Comparison of ENCODE assay signal across 1 cellular context in the genomic region with DNA sequence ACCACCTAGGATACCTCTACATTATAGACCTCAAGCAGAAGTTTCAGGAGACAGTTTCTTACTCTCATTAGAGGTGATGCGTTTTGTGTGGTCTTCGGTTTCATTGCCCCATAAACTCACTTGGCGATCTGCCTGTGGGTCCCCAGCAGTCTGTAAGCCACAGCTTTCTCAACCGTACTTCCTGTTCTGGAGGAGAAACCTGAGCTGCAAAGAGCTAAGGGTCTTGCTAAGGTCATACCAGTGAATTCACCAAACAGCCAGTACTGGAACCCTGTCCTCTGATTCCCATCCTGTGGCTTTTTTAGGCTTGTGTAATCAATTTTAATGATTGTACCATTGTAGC.
TF ChIP-seq lines count a peak whose summit lies in the region.

No MANE protein-coding gene starts in this region.

TF ChIP-seq in K562, 482 proteins besides CTCF, POLR2A, EP300 and RAD21 (continued from another document):
- peak; percentile 68 for TF ChIP-seq CEBPB (tag; IDR thresholded peaks at IDR 0.05)
- TF ChIP-seq ZHX1 (conservative IDR thresholded peaks at IDR 0.05; ENCODE audit: low read length), result no peak
- TF ChIP-seq ZNF3 (CRISPR knock-in tag; IDR thresholded peaks at IDR 0.05), result no peak
- TF ChIP-seq ELF2 (CRISPR knock-in tag; IDR thresholded peaks at IDR 0.05), result peak; percentile 50; the same call in 1 of the 2 replicates
- peak; percentile 81 for TF ChIP-seq ESRRA (IDR thresholded peaks at IDR 0.05; ENCODE audit: borderline replicate concordance, low read depth)
- peak; percentile 94 for TF ChIP-seq GATA2 (CRISPR knock-in tag; IDR thresholded peaks at IDR 0.05)
- 0 out of 2 replicates have a peak, but pooled peaks have one; percentile 16 for TF ChIP-seq JUND (IDR thresholded peaks at IDR 0.05; ENCODE audit: borderline replicate concordance, low read depth, low read length)
- TF ChIP-seq JUND (tag; IDR thresholded peaks at IDR 0.05; ENCODE audit: borderline replicate concordance, low read depth, low read length), result no peak
- peak; percentile 63 for TF ChIP-seq DPF2 (IDR thresholded peaks at IDR 0.05)
- peak; percentile 85; the same call in 1 of the 2 replicates for TF ChIP-seq RNF2 (IDR thresholded peaks at IDR 0.05)
- TF ChIP-seq, protein P1, sequence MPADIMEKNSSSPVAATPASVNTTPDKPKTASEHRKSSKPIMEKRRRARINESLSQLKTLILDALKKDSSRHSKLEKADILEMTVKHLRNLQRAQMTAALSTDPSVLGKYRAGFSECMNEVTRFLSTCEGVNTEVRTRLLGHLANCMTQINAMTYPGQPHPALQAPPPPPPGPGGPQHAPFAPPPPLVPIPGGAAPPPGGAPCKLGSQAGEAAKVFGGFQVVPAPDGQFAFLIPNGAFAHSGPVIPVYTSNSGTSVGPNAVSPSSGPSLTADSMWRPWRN (IDR thresholded peaks at IDR 0.05; ENCODE audit: low read depth), result 0 out of 2 replicates have a peak, but pooled peaks have one; percentile 13
- no peak for TF ChIP-seq RHOXF2B (CRISPR knock-in tag; conservative IDR thresholded peaks at IDR 0.05)
- TF ChIP-seq KDM5B (IDR thresholded peaks at IDR 0.05; ENCODE audit: insufficient replicate concordance, low read depth, low read length), result peak; percentile 30
- TF ChIP-seq NFIC (IDR thresholded peaks at IDR 0.05), result peak; percentile 93
- TF ChIP-seq CREM (IDR thresholded peaks at IDR 0.05; ENCODE audit: low read depth), result 0 out of 2 replicates have a peak, but pooled peaks have one; percentile 37
- TF ChIP-seq NR2C2 (CRISPR knock-in tag; IDR thresholded peaks at IDR 0.05), result no peak
- TF ChIP-seq NR2C2 (tag; IDR thresholded peaks at IDR 0.05), result peak; percentile 62
- TF ChIP-seq NFIX (CRISPR knock-in tag; IDR thresholded peaks at IDR 0.05; ENCODE audit: low read depth), result 0 out of 2 replicates have a peak, but pooled peaks have one; percentile 8
- 0 out of 2 replicates have a peak, but pooled peaks have one; percentile 20 for TF ChIP-seq HDAC2 (IDR thresholded peaks at IDR 0.05)
- no peak for TF ChIP-seq PTRF (tag; IDR thresholded peaks at IDR 0.05)
- no peak for TF ChIP-seq SMAD3 (CRISPR knock-in tag; conservative IDR thresholded peaks at IDR 0.05)
- TF ChIP-seq RBM34 (IDR thresholded peaks at IDR 0.05; ENCODE audit: borderline replicate concordance, insufficient read depth, low read length), result no peak
- peak in 1 of 2 experiments; percentile 33; a peak in 1 of 4 replicates for TF ChIP-seq RCOR1 (IDR thresholded peaks at IDR 0.05; ENCODE audit: borderline replicate concordance in 1 of 2, low read depth in 2 of 2, low read length in 2 of 2)
- TF ChIP-seq ETV6 (IDR thresholded peaks at IDR 0.05; ENCODE audit: borderline replicate concordance in 1 of 2, low read depth in 2 of 2, low read length in 1 of 2), result 0 out of 4 replicates have a peak, but pooled peaks of 1 of the 2 experiments have one; percentile 53
- no peak for TF ChIP-seq ETV6 (CRISPR knock-in tag; IDR thresholded peaks at IDR 0.05; ENCODE audit: borderline replicate concordance)
- TF ChIP-seq LEF1 (IDR thresholded peaks at IDR 0.05), result peak; percentile 74
- TF ChIP-seq KLF10 (CRISPR knock-in tag; IDR thresholded peaks at IDR 0.05), result no peak
- TF ChIP-seq CREB3 (tag; conservative IDR thresholded peaks at IDR 0.05; ENCODE audit: low read depth), result no peak
- peak; percentile 29; the same call in 1 of the 2 replicates for TF ChIP-seq ZNF592 (IDR thresholded peaks at IDR 0.05)
- peak; percentile 57; the same call in 1 of the 2 replicates for TF ChIP-seq SMARCE1 (IDR thresholded peaks at IDR 0.05)
- TF ChIP-seq CTBP1 (IDR thresholded peaks at IDR 0.05; ENCODE audit: borderline replicate concordance), result peak; percentile 30; the same call in 1 of the 2 replicates
- TF ChIP-seq ELF1 (tag; IDR thresholded peaks at IDR 0.05), result 0 out of 2 replicates have a peak, but pooled peaks have one; percentile 40
- 0 out of 4 replicates have a peak, but pooled peaks of 1 of the 2 experiments have one; percentile 44 for TF ChIP-seq TBL1XR1 (IDR thresholded peaks at IDR 0.05; ENCODE audit: low read length in 2 of 2)
- TF ChIP-seq ARID1B (IDR thresholded peaks at IDR 0.05), result peak; percentile 46; the same call in 1 of the 2 replicates
- peak; percentile 28; the same call in 1 of the 2 replicates for TF ChIP-seq SOX6 (IDR thresholded peaks at IDR 0.05)
- TF ChIP-seq CBFA2T3 (IDR thresholded peaks at IDR 0.05), result peak; percentile 21; the same call in 1 of the 2 replicates
- TF ChIP-seq, protein P2, sequence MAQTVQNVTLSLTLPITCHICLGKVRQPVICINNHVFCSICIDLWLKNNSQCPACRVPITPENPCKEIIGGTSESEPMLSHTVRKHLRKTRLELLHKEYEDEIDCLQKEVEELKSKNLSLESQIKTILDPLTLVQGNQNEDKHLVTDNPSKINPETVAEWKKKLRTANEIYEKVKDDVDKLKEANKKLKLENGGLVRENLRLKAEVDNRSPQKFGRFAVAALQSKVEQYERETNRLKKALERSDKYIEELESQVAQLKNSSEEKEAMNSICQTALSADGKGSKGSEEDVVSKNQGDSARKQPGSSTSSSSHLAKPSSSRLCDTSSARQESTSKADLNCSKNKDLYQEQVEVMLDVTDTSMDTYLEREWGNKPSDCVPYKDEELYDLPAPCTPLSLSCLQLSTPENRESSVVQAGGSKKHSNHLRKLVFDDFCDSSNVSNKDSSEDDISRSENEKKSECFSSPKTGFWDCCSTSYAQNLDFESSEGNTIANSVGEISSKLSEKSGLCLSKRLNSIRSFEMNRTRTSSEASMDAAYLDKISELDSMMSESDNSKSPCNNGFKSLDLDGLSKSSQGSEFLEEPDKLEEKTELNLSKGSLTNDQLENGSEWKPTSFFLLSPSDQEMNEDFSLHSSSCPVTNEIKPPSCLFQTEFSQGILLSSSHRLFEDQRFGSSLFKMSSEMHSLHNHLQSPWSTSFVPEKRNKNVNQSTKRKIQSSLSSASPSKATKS (CRISPR knock-in tag; IDR thresholded peaks at IDR 0.05), result no peak
- TF ChIP-seq UBTF (IDR thresholded peaks at IDR 0.05; ENCODE audit: borderline replicate concordance in 1 of 2, low read depth in 2 of 2, low read length in 2 of 2), result 0 out of 4 replicates have a peak, but pooled peaks of 1 of the 2 experiments have one; percentile 57
